In genomic region chr14:63641473-63642228, GRCh38 we compare ENCODE assay signal across 1 cellular context.
TF ChIP-seq lines count a peak whose summit lies in the region.

Gene WDR89 (minus strand): TSS chr14:63641871. CDS start chr14:63599942, 41,929 bp downstream.

TF ChIP-seq in GM12878, 131 proteins besides CTCF, POLR2A, EP300 and RAD21 (continued from another document):
- TF ChIP-seq, protein P1, sequence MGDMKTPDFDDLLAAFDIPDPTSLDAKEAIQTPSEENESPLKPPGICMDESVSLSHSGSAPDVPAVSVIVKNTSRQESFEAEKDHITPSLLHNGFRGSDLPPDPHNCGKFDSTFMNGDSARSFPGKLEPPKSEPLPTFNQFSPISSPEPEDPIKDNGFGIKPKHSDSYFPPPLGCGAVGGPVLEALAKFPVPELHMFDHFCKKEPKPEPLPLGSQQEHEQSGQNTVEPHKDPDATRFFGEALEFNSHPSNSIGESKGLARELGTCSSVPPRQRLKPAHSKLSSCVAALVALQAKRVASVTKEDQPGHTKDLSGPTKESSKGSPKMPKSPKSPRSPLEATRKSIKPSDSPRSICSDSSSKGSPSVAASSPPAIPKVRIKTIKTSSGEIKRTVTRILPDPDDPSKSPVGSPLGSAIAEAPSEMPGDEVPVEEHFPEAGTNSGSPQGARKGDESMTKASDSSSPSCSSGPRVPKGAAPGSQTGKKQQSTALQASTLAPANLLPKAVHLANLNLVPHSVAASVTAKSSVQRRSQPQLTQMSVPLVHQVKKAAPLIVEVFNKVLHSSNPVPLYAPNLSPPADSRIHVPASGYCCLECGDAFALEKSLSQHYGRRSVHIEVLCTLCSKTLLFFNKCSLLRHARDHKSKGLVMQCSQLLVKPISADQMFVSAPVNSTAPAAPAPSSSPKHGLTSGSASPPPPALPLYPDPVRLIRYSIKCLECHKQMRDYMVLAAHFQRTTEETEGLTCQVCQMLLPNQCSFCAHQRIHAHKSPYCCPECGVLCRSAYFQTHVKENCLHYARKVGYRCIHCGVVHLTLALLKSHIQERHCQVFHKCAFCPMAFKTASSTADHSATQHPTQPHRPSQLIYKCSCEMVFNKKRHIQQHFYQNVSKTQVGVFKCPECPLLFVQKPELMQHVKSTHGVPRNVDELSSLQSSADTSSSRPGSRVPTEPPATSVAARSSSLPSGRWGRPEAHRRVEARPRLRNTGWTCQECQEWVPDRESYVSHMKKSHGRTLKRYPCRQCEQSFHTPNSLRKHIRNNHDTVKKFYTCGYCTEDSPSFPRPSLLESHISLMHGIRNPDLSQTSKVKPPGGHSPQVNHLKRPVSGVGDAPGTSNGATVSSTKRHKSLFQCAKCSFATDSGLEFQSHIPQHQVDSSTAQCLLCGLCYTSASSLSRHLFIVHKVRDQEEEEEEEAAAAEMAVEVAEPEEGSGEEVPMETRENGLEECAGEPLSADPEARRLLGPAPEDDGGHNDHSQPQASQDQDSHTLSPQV (IDR thresholded peaks at IDR 0.05), result no peak
- TF ChIP-seq CREB1 (IDR thresholded peaks at IDR 0.05; ENCODE audit: low read depth), result peak; percentile 87
- TF ChIP-seq SMAD1 (IDR thresholded peaks at IDR 0.05; ENCODE audit: low read depth, partially characterized antibody), result no peak
- TF ChIP-seq STAT3 (IDR thresholded peaks at IDR 0.05; ENCODE audit: low read depth, low read length), result no peak
- peak; percentile 52 for TF ChIP-seq NR2C1 (IDR thresholded peaks at IDR 0.05)
- TF ChIP-seq TCF7 (IDR thresholded peaks at IDR 0.05; ENCODE audit: borderline replicate concordance), result peak; percentile 70
- no peak; the same call in 1 of the 2 replicates for TF ChIP-seq HDAC2 (IDR thresholded peaks at IDR 0.05)
- TF ChIP-seq ZBTB33 (IDR thresholded peaks at IDR 0.05), result no peak
